Comparison of ENCODE assay signal across 33 cellular contexts in genomic region chr18:33863912-33864311, GRCh38.
"Had no signal": no experiment of that assay in that cellular context is flagged by ENCODE, and none has a peak within 500 bp of the region (broad histone marks: within the 10 kb centered on the region; RNA-seq: fewer than 3 reads in every experiment).

No MANE protein-coding gene starts in this region.

- DNase-seq: activated B cell treated with CpG ODN at 0.5 μM for 24 hours; activated CD4-positive, alpha-beta T cell treated with anti-CD3 and anti-CD28 coated beads for 48 hours; activated CD4-positive, alpha-beta T cell treated with anti-CD3 and anti-CD28 coated beads, Interleukin-2, amount 50 U/mL, for 1 hour; activated CD4-positive, alpha-beta T cell treated with anti-CD3 and anti-CD28 coated beads, Interleukin-2, amount 50 U/mL, for 48 hours; activated CD8-positive, alpha-beta memory T cell treated with anti-CD3 and anti-CD28 coated beads for 24 hours; activated CD8-positive, alpha-beta T cell treated with anti-CD3 and anti-CD28 coated beads for 36 hours; activated effector memory CD4-positive, alpha-beta T cell treated with Interleukin-2 at 50 U/mL for 16 hours; activated gamma-delta T cell treated with Interleukin-2 at 50 U/mL for 16 hours; activated naive CD4-positive, alpha-beta T cell treated with anti-CD3 and anti-CD28 coated beads, Interleukin-2, amount 50 U/mL, for 16 hours; activated naive CD4-positive, alpha-beta T cell treated with Interleukin-2 at 50 U/mL for 16 hours; activated T-cell treated with anti-CD3 and anti-CD28 coated beads, Interleukin-2, amount 50 U/mL, for 4 hours; amniotic stem cell; anterior cingulate cortex; brain microvascular endothelial cell; cortex of kidney; dermis blood vessel endothelial cell; effector CD4-positive, alpha-beta T cell; effector memory CD8-positive, alpha-beta T cell; foreskin fibroblast; head of caudate nucleus; T-helper 1 cell; T-helper 17 cell; T1000 had no signal

- FAIRE-seq: astrocyte, bronchial epithelial cell, colon, endometrium, endothelial cell of umbilical vein, frontal cortex had no signal

- H3K27ac ChIP-seq: brain microvascular endothelial cell, VCaP had no signal

- H3K36me3 ChIP-seq: brain microvascular endothelial cell had no signal

- ATAC-seq: activated CD4-positive, CD25-positive, alpha-beta regulatory T cell treated with anti-CD3 and anti-CD28 coated beads, Interleukin-2, amount 50 U/mL, for 24 hours; activated CD8-positive, alpha-beta T cell treated with anti-CD3 and anti-CD28 coated beads for 36 hours; activated T-cell treated with anti-CD3 and anti-CD28 coated beads, Interleukin-2, amount 50 U/mL, for 4 hours; activated T-helper 17 cell treated with anti-CD3 and anti-CD28 coated beads, Interleukin-2, amount 50 U/mL, for 72 hours; effector memory CD8-positive, alpha-beta T cell; esophagus mucosa; T-helper 17 cell had no signal

- H3K27me3 ChIP-seq: brain microvascular endothelial cell had no signal
